1 cellular context compared by ENCODE assay signal in genomic region chr6:15691250-15691869, GRCh38.
TF ChIP-seq lines count a peak whose summit lies in the region.

No MANE protein-coding gene starts in this region.

TF ChIP-seq in HepG2, 621 proteins besides CTCF, POLR2A, EP300 and RAD21 (continued from another document and continues in another):
- TF ChIP-seq, protein P1, sequence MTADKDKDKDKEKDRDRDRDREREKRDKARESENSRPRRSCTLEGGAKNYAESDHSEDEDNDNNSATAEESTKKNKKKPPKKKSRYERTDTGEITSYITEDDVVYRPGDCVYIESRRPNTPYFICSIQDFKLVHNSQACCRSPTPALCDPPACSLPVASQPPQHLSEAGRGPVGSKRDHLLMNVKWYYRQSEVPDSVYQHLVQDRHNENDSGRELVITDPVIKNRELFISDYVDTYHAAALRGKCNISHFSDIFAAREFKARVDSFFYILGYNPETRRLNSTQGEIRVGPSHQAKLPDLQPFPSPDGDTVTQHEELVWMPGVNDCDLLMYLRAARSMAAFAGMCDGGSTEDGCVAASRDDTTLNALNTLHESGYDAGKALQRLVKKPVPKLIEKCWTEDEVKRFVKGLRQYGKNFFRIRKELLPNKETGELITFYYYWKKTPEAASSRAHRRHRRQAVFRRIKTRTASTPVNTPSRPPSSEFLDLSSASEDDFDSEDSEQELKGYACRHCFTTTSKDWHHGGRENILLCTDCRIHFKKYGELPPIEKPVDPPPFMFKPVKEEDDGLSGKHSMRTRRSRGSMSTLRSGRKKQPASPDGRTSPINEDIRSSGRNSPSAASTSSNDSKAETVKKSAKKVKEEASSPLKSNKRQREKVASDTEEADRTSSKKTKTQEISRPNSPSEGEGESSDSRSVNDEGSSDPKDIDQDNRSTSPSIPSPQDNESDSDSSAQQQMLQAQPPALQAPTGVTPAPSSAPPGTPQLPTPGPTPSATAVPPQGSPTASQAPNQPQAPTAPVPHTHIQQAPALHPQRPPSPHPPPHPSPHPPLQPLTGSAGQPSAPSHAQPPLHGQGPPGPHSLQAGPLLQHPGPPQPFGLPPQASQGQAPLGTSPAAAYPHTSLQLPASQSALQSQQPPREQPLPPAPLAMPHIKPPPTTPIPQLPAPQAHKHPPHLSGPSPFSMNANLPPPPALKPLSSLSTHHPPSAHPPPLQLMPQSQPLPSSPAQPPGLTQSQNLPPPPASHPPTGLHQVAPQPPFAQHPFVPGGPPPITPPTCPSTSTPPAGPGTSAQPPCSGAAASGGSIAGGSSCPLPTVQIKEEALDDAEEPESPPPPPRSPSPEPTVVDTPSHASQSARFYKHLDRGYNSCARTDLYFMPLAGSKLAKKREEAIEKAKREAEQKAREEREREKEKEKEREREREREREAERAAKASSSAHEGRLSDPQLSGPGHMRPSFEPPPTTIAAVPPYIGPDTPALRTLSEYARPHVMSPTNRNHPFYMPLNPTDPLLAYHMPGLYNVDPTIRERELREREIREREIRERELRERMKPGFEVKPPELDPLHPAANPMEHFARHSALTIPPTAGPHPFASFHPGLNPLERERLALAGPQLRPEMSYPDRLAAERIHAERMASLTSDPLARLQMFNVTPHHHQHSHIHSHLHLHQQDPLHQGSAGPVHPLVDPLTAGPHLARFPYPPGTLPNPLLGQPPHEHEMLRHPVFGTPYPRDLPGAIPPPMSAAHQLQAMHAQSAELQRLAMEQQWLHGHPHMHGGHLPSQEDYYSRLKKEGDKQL (CRISPR knock-in tag; IDR thresholded peaks at IDR 0.05; ENCODE audit: low read depth) = no peak
- TF ChIP-seq RBM39 (IDR thresholded peaks at IDR 0.05; ENCODE audit: low read depth, low read length, poor library complexity, severe bottlenecking) (no peak), MTF2 (CRISPR knock-in tag; IDR thresholded peaks at IDR 0.05; ENCODE audit: borderline replicate concordance) (peak; percentile 87; the same call in 1 of the 2 replicates), MEF2D (CRISPR knock-in tag; IDR thresholded peaks at IDR 0.05) (no peak), FUBP1 (CRISPR knock-in tag; IDR thresholded peaks at IDR 0.05; ENCODE audit: borderline replicate concordance) (no peak), REPIN1 (CRISPR knock-in tag; IDR thresholded peaks at IDR 0.05; ENCODE audit: borderline replicate concordance, low read depth) (peak; percentile 84; the same call in 1 of the 2 replicates), SP2 (CRISPR knock-in tag; IDR thresholded peaks at IDR 0.05) (no peak), CBX5 (CRISPR knock-in tag; IDR thresholded peaks at IDR 0.05; ENCODE audit: borderline replicate concordance) (peak; percentile 93; the same call in 1 of the 2 replicates), THAP11 (CRISPR knock-in tag; IDR thresholded peaks at IDR 0.05) (peak; percentile 57; the same call in 1 of the 2 replicates), ZMAT3 (CRISPR knock-in tag; conservative IDR thresholded peaks at IDR 0.05) (peak; percentile 69; the same call in 1 of the 2 replicates), HNRNPUL1 (IDR thresholded peaks at IDR 0.05; ENCODE audit: low read depth, low read length) (no peak), ZNF784 (CRISPR knock-in tag; IDR thresholded peaks at IDR 0.05; ENCODE audit: borderline replicate concordance) (peak; percentile 52; the same call in 1 of the 2 replicates), ARNT2 (CRISPR knock-in tag; IDR thresholded peaks at IDR 0.05; ENCODE audit: low read depth) (peak; percentile 72; the same call in 1 of the 2 replicates), U2AF1 (optimal IDR thresholded peaks at IDR 0.05; ENCODE audit: low read depth, low read length) (no peak), HDAC2 (CRISPR knock-in tag; IDR thresholded peaks at IDR 0.05) (peak; percentile 76; the same call in 1 of the 2 replicates), ZSCAN9 (CRISPR knock-in tag; IDR thresholded peaks at IDR 0.05; ENCODE audit: borderline replicate concordance) (no peak; the same call in 1 of the 2 replicates), ASH2L (IDR thresholded peaks at IDR 0.05; ENCODE audit: insufficient read length, low read depth, low read length) (peak; percentile 27), PBX3 (CRISPR knock-in tag; IDR thresholded peaks at IDR 0.05; ENCODE audit: borderline replicate concordance) (no peak), ZNF772 (CRISPR knock-in tag; IDR thresholded peaks at IDR 0.05) (no peak), ATAD3A (CRISPR knock-in tag; IDR thresholded peaks at IDR 0.05) (no peak)
- TF ChIP-seq, protein P2, sequence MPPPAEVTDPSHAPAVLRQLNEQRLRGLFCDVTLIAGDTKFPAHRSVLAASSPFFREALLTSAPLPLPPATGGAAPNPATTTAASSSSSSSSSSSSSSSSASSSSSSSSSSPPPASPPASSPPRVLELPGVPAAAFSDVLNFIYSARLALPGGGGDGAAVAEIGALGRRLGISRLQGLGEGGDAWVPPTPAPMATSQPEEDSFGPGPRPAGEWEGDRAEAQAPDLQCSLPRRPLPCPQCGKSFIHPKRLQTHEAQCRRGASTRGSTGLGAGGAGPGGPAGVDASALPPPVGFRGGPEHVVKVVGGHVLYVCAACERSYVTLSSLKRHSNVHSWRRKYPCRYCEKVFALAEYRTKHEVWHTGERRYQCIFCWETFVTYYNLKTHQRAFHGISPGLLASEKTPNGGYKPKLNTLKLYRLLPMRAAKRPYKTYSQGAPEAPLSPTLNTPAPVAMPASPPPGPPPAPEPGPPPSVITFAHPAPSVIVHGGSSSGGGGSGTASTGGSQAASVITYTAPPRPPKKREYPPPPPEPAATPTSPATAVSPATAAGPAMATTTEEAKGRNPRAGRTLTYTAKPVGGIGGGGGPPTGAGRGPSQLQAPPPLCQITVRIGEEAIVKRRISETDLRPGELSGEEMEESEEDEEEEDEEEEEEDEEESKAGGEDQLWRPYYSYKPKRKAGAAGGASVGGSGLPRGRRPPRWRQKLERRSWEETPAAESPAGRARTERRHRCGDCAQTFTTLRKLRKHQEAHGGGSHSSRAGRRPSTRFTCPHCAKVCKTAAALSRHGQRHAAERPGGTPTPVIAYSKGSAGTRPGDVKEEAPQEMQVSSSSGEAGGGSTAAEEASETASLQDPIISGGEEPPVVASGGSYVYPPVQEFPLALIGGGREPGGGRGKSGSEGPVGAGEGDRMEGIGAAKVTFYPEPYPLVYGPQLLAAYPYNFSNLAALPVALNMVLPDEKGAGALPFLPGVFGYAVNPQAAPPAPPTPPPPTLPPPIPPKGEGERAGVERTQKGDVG (CRISPR knock-in tag; IDR thresholded peaks at IDR 0.05; ENCODE audit: borderline replicate concordance) = no peak
- TF ChIP-seq, protein P3, sequence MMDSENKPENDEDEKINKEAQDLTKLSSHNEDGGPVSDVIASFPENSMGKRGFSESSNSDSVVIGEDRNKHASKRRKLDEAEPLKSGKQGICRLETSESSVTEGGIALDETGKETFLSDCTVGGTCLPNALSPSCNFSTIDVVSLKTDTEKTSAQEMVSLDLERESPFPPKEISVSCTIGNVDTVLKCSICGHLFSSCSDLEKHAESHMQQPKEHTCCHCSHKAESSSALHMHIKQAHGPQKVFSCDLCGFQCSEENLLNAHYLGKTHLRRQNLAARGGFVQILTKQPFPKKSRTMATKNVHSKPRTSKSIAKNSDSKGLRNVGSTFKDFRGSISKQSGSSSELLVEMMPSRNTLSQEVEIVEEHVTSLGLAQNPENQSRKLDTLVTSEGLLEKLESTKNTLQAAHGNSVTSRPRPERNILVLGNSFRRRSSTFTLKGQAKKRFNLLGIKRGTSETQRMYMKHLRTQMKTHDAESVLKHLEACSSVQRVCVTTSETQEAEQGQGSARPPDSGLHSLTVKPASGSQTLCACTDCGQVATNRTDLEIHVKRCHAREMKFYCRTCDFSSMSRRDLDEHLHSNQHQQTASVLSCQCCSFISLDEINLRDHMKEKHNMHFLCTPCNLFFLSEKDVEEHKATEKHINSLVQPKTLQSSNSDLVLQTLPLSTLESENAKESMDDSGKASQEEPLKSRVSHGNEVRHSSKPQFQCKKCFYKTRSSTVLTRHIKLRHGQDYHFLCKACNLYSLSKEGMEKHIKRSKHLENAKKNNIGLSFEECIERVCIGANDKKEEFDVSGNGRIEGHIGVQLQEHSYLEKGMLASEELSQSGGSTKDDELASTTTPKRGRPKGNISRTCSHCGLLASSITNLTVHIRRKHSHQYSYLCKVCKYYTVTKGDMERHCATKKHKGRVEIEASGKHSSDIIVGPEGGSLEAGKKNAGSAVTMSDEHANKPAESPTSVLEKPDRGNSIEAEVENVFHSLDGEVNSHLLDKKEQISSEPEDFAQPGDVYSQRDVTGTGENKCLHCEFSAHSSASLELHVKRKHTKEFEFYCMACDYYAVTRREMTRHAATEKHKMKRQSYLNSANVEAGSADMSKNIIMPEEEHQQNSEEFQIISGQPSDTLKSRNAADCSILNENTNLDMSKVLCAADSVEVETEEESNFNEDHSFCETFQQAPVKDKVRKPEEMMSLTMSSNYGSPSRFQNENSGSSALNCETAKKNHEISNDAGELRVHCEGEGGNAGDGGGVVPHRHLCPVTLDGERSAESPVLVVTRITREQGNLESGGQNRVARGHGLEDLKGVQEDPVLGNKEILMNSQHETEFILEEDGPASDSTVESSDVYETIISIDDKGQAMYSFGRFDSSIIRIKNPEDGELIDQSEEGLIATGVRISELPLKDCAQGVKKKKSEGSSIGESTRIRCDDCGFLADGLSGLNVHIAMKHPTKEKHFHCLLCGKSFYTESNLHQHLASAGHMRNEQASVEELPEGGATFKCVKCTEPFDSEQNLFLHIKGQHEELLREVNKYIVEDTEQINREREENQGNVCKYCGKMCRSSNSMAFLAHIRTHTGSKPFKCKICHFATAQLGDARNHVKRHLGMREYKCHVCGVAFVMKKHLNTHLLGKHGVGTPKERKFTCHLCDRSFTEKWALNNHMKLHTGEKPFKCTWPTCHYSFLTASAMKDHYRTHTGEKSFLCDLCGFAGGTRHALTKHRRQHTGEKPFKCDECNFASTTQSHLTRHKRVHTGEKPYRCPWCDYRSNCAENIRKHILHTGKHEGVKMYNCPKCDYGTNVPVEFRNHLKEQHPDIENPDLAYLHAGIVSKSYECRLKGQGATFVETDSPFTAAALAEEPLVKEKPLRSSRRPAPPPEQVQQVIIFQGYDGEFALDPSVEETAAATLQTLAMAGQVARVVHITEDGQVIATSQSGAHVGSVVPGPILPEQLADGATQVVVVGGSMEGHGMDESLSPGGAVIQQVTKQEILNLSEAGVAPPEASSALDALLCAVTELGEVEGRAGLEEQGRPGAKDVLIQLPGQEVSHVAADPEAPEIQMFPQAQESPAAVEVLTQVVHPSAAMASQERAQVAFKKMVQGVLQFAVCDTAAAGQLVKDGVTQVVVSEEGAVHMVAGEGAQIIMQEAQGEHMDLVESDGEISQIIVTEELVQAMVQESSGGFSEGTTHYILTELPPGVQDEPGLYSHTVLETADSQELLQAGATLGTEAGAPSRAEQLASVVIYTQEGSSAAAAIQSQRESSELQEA (CRISPR knock-in tag; IDR thresholded peaks at IDR 0.05; ENCODE audit: not compliant biosample characterization) = peak; percentile 59
- TF ChIP-seq, protein P4, sequence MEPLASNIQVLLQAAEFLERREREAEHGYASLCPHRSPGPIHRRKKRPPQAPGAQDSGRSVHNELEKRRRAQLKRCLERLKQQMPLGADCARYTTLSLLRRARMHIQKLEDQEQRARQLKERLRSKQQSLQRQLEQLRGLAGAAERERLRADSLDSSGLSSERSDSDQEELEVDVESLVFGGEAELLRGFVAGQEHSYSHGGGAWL (CRISPR knock-in tag; IDR thresholded peaks at IDR 0.05) = peak; percentile 66; the same call in 1 of the 2 replicates
- TF ChIP-seq, protein P5, sequence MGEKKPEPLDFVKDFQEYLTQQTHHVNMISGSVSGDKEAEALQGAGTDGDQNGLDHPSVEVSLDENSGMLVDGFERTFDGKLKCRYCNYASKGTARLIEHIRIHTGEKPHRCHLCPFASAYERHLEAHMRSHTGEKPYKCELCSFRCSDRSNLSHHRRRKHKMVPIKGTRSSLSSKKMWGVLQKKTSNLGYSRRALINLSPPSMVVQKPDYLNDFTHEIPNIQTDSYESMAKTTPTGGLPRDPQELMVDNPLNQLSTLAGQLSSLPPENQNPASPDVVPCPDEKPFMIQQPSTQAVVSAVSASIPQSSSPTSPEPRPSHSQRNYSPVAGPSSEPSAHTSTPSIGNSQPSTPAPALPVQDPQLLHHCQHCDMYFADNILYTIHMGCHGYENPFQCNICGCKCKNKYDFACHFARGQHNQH (CRISPR knock-in tag; IDR thresholded peaks at IDR 0.05) = peak; percentile 49; the same call in 1 of the 2 replicates
